In the genomic region with DNA sequence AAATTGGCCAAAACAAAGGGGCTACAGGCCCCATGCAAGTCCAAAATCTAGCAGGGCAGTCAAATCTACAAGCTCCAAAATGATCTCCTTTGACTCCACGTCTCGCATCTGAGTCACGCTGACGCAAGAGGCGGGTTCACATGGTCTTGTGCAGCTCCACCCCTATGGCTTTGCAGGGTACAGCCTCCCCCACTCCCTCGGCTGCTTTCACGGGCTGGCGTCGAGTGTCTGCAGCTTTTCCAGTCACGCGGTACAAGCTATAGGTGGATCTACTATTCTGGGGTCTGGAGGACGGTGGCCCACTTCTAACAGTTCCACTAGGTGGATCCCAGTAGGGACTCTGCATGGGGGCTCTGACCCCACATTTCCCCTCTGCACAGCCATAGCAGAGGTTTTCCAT, we compare ENCODE assay signal across 28 cellular contexts.
"Had no signal": no experiment of that assay in that cellular context is flagged by ENCODE, and none has a peak within 500 bp of the region (broad histone marks: within the 10 kb centered on the region; RNA-seq: fewer than 3 reads in every experiment).

No MANE protein-coding gene starts in this region.

- FAIRE-seq: urothelium cell line had no signal

- H3K27me3 Mint-ChIP-seq: stimulated activated memory B cell treated with anti-CD40 and anti-IgM and Interleukin-4, amounts not matched to agents 10 μg/mL and 1 μg/mL and 100 μg/mL, for 72 hours; stimulated activated naive B cell treated with anti-CD40 and anti-IgM and Interleukin-4, amounts not matched to agents 10 μg/mL and 1 μg/mL and 100 μg/mL, for 72 hours; stimulated activated naive CD8-positive, alpha-beta T cell treated with anti-CD3 and anti-CD28 coated beads, Interleukin-15, amount 100 ng/mL, for 72 hours; stimulated activated naive CD8-positive, alpha-beta T cell treated with anti-CD3 and anti-CD28 coated beads, Interleukin-15, Interleukin-2, amounts not matched to agents 100 ng/mL and 50 ng/mL, for 24 hours; type B pancreatic cell had no signal

- H3K4me3 Mint-ChIP-seq: stimulated activated effector memory CD8-positive, alpha-beta T cell treated with anti-CD3 and anti-CD28 coated beads, Interleukin-12 subunit alpha, Interleukin-12 subunit beta, amount 100 ng/mL, for 72 hours; stimulated activated memory B cell treated with anti-CD40 and anti-IgM and Interleukin-4, amounts not matched to agents 10 μg/mL and 1 μg/mL and 100 μg/mL, for 72 hours; stimulated activated naive B cell treated with anti-CD40 and anti-IgM and Interleukin-4, amounts not matched to agents 10 μg/mL and 1 μg/mL and 100 μg/mL, for 72 hours; stimulated activated naive CD8-positive, alpha-beta T cell treated with anti-CD3 and anti-CD28 coated beads, Interleukin-15, amount 100 ng/mL, for 72 hours; stimulated activated naive CD8-positive, alpha-beta T cell treated with anti-CD3 and anti-CD28 coated beads, Interleukin-15, Interleukin-2, amounts not matched to agents 100 ng/mL and 50 ng/mL, for 24 hours; type B pancreatic cell had no signal

- H3K27ac ChIP-seq: stomach, suprapubic skin, testis, thoracic aorta, thyroid gland, tibial artery, tibial nerve, transverse colon, upper lobe of left lung, upper lobe of right lung, uterus, vagina had no signal

- H3K9me3 ChIP-seq: testis, thyroid gland, transverse colon, upper lobe of right lung, uterus, vagina had no signal

- H3K4me1 Mint-ChIP-seq: stimulated activated effector memory CD8-positive, alpha-beta T cell treated with anti-CD3 and anti-CD28 coated beads, Interleukin-12 subunit alpha, Interleukin-12 subunit beta, amount 100 ng/mL, for 72 hours; stimulated activated memory B cell treated with anti-CD40 and anti-IgM and Interleukin-4, amounts not matched to agents 10 μg/mL and 1 μg/mL and 100 μg/mL, for 72 hours; stimulated activated naive B cell treated with anti-CD40 and anti-IgM and Interleukin-4, amounts not matched to agents 10 μg/mL and 1 μg/mL and 100 μg/mL, for 72 hours; stimulated activated naive CD8-positive, alpha-beta T cell treated with anti-CD3 and anti-CD28 coated beads, Interleukin-15, amount 100 ng/mL, for 72 hours had no signal

- H3K36me3 Mint-ChIP-seq: stimulated activated effector memory CD8-positive, alpha-beta T cell treated with anti-CD3 and anti-CD28 coated beads, Interleukin-12 subunit alpha, Interleukin-12 subunit beta, amount 100 ng/mL, for 72 hours; stimulated activated memory B cell treated with anti-CD40 and anti-IgM and Interleukin-4, amounts not matched to agents 10 μg/mL and 1 μg/mL and 100 μg/mL, for 72 hours; stimulated activated naive B cell treated with anti-CD40 and anti-IgM and Interleukin-4, amounts not matched to agents 10 μg/mL and 1 μg/mL and 100 μg/mL, for 72 hours; type B pancreatic cell had no signal

- H3K27me3 ChIP-seq: stomach, suprapubic skin, testis, thyroid gland, tibial artery, tibial nerve, transverse colon, upper lobe of left lung, upper lobe of right lung, uterus, vagina had no signal

- H3K4me1 ChIP-seq: stomach, suprapubic skin, testis, thyroid gland, tibial artery, tibial nerve, transverse colon, upper lobe of left lung, upper lobe of right lung, uterus, vagina had no signal

- H3K36me3 ChIP-seq: stomach, suprapubic skin, thoracic aorta, thyroid gland, tibial artery, tibial nerve, transverse colon, upper lobe of left lung, upper lobe of right lung, uterus, vagina had no signal

- DNase-seq: stimulated activated CD4-positive, alpha-beta T cell treated with anti-CD3 and anti-CD28 coated beads, Interleukin-2, amount 100 ng/mL, for 48 hours; stimulated activated CD4-positive, alpha-beta T cell treated with anti-CD3 and anti-CD28 coated beads, Interleukin-4, amount 100 ng/mL, for 1 hour; stimulated activated CD4-positive, alpha-beta T cell treated with anti-CD3 and anti-CD28 coated beads, Interleukin-4, amount 100 ng/mL, for 24 hours; stimulated activated CD4-positive, alpha-beta T cell treated with anti-CD3 and anti-CD28 coated beads, Interleukin-4, amount 100 ng/mL, for 4 hours; stimulated activated CD8-positive, alpha-beta memory T cell treated with anti-CD3 and anti-CD28 coated beads, Interleukin-4, amount 100 ng/mL, for 48 hours; stimulated activated naive B cell treated with anti-CD40 and anti-IgM and Interleukin-4, amounts not matched to agents 10 μg/mL and 1 μg/mL and 100 μg/mL, for 72 hours; stimulated activated naive CD4-positive, alpha-beta T cell treated with Interleukin-2 at 50 U/mL for 16 hours; stimulated activated naive CD8-positive, alpha-beta T cell treated with anti-CD3 and anti-CD28 coated beads, Interleukin-15, amount 100 ng/mL, for 72 hours; stimulated activated naive CD8-positive, alpha-beta T cell treated with anti-CD3 and anti-CD28 coated beads, Interleukin-15, Interleukin-2, amounts not matched to agents 100 U/mL and 50 U/mL, for 24 hours; stomach; substantia nigra; testis; thyroid gland; tibial artery; transverse colon; trophoblast cell; upper lobe of right lung; uterus had no signal

- H3K27ac Mint-ChIP-seq: stimulated activated effector memory CD8-positive, alpha-beta T cell treated with anti-CD3 and anti-CD28 coated beads, Interleukin-12 subunit alpha, Interleukin-12 subunit beta, amount 100 ng/mL, for 72 hours; stimulated activated memory B cell treated with anti-CD40 and anti-IgM and Interleukin-4, amounts not matched to agents 10 μg/mL and 1 μg/mL and 100 μg/mL, for 72 hours; stimulated activated naive B cell treated with anti-CD40 and anti-IgM and Interleukin-4, amounts not matched to agents 10 μg/mL and 1 μg/mL and 100 μg/mL, for 72 hours; stimulated activated naive CD8-positive, alpha-beta T cell treated with anti-CD3 and anti-CD28 coated beads, Interleukin-15, Interleukin-2, amounts not matched to agents 100 ng/mL and 50 ng/mL, for 24 hours; type B pancreatic cell had no signal

- H3K9me3 Mint-ChIP-seq: type B pancreatic cell had no signal

- H3K4me3 ChIP-seq: stomach, suprapubic skin, testis, thoracic aorta, thyroid gland, tibial artery, tibial nerve, transverse colon, upper lobe of left lung, upper lobe of right lung, uterus, vagina had no signal
